10 cellular contexts compared by ENCODE assay signal in the genomic region with DNA sequence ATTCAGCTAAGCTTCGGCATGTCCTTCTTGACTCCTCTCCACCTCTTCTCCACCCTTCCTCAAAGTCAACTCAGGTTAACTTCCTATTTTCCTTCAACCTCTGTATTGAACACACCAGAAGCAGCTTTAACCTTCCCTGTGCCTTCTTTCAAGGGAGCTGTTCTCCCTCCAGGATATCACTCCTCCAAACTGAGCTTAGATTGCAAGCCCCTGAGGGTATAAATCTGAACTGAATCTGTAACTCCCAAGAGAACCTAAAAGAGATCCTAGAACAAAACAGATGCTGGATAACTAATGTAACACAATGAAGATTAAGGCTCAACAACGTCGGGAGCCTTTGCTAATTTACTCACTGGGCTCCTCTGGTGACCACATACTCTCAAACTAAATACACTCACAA. TPM values are rescaled to one million over a fixed set of nuclear protein-coding genes. Genes with fewer than 3 reads are reported as not detected.
DNase-seq lines count a peak whose midpoint lies in the region; ATAC-seq, FAIRE-seq and TF ChIP-seq lines count a peak whose summit lies in the region.
"Had no signal": no experiment of that assay in that cellular context is flagged by ENCODE, and none has a peak within 500 bp of the region (broad histone marks: within the 10 kb centered on the region; RNA-seq: fewer than 3 reads in every experiment).

No MANE protein-coding gene starts in this region.

- peaks cover 11% of the 10 kb centered on the region for H3K27me3 Mint-ChIP-seq in T-helper 1 cell treated with Interleukin-12 subunit alpha and Interleukin-12 subunit beta and Interleukin-4 antibody, amounts not matched to agents 30 μg/mL and 1 μg/mL, for 36 hours (ENCODE audit: low read depth)
- H3K27me3 Mint-ChIP-seq in osteocyte (ENCODE audit: unreplicated experiment) = peaks cover 19% of the 10 kb centered on the region

- WGBS in hepatocyte (ENCODE audit: low lambda C conversion rate, missing lambda C conversion rate) = 31% methylated on average over 3 of the region's 3 CpGs

- H3K27ac ChIP-seq in hepatocyte = no peak overlapping the region

- H3K36me3 Mint-ChIP-seq in T-helper 1 cell treated with Interleukin-12 subunit alpha and Interleukin-12 subunit beta and Interleukin-4 antibody, amounts not matched to agents 30 μg/mL and 1 μg/mL, for 36 hours (ENCODE audit: low read depth) = no peaks in the 10 kb centered on the region
- H3K36me3 Mint-ChIP-seq in osteocyte (ENCODE audit: unreplicated experiment) = no peaks in the 10 kb centered on the region

- TF ChIP-seq CTCF in hepatocyte (IDR thresholded peaks at IDR 0.05; ENCODE audit: poor library complexity) = no peak
- TF ChIP-seq CTCF in osteocyte (IDR thresholded peaks at IDR 0.05) = no peak
- no peak for TF ChIP-seq CTCF in D721Med (IDR thresholded peaks at IDR 0.05; ENCODE audit: insufficient read depth, missing control alignments)

- H3K9ac ChIP-seq in NT2/D1 (ENCODE audit: insufficient read length, low read depth) = no peak overlapping the region

- DNase-seq in T-helper 1 cell = no peak
- no peak for DNase-seq in NT2/D1 (ENCODE audit: low read depth, low spot score)
- DNase-seq in hepatocyte (ENCODE audit: low spot score) = no peak
- DNase-seq in osteocyte (ENCODE audit: extremely low spot score, unreplicated experiment) = no peak
- no peak for DNase-seq in D721Med (ENCODE audit: insufficient read length, low spot score)
- DNase-seq: activated CD8-positive, alpha-beta memory T cell treated with anti-CD3 and anti-CD28 coated beads, Interleukin-2, amount 50 U/mL, for 48 hours; NCI-H1694 had no signal

- no peak overlapping the region for H3K27ac Mint-ChIP-seq in T-helper 1 cell treated with Interleukin-12 subunit alpha and Interleukin-12 subunit beta and Interleukin-4 antibody, amounts not matched to agents 30 μg/mL and 1 μg/mL, for 36 hours
- no peak overlapping the region for H3K27ac Mint-ChIP-seq in osteocyte (ENCODE audit: unreplicated experiment)

- H3K4me1 ChIP-seq in NT2/D1 (ENCODE audit: insufficient read depth, insufficient read length) = no peaks in the 10 kb centered on the region
- no peaks in the 10 kb centered on the region for H3K4me1 ChIP-seq in hepatocyte (ENCODE audit: insufficient read depth)

- H3K36me3 ChIP-seq in NT2/D1 (ENCODE audit: insufficient read depth, insufficient read length, low read length) (no peaks in the 10 kb centered on the region), hepatocyte (replicated peaks; ENCODE audit: insufficient read depth, low read depth) (no peaks in the 10 kb centered on the region)

- H3K4me3 ChIP-seq in NT2/D1 (ENCODE audit: insufficient read length, low read depth) (peak overlapping the region; percentile 65), hepatocyte (peak overlapping the region; percentile 59)

- ATAC-seq in HG02759 (IDR thresholded peaks at IDR 0.05; ENCODE audit: unreplicated experiment) (no peak), GM21737 (IDR thresholded peaks at IDR 0.05; ENCODE audit: unreplicated experiment) (no peak)

- H3K79me2 ChIP-seq in hepatocyte = peaks cover 16% of the 10 kb centered on the region

- H3K9me3 Mint-ChIP-seq in T-helper 1 cell treated with Interleukin-12 subunit alpha and Interleukin-12 subunit beta and Interleukin-4 antibody, amounts not matched to agents 30 μg/mL and 1 μg/mL, for 36 hours = no peaks in the 10 kb centered on the region
- H3K9me3 Mint-ChIP-seq in osteocyte (ENCODE audit: unreplicated experiment) = no peaks in the 10 kb centered on the region

- no peaks in the 10 kb centered on the region for H3K27me3 ChIP-seq in NT2/D1 (ENCODE audit: insufficient read depth, insufficient read length)
- H3K27me3 ChIP-seq in hepatocyte = no peaks in the 10 kb centered on the region

- H3K9me3 ChIP-seq in NT2/D1 (ENCODE audit: insufficient read depth, low read length) (no peaks in the 10 kb centered on the region), hepatocyte (ENCODE audit: low read depth) (no peaks in the 10 kb centered on the region)

- no peaks in the 10 kb centered on the region for H4K20me1 ChIP-seq in hepatocyte (ENCODE audit: insufficient read depth, poor library complexity, severe bottlenecking)

- peak overlapping the region; percentile 85 for H3K4me2 ChIP-seq in hepatocyte

- peak overlapping the region; percentile 82 for H3K4me3 Mint-ChIP-seq in T-helper 1 cell treated with Interleukin-12 subunit alpha and Interleukin-12 subunit beta and Interleukin-4 antibody, amounts not matched to agents 30 μg/mL and 1 μg/mL, for 36 hours
- peak overlapping the region; percentile 73 for H3K4me3 Mint-ChIP-seq in osteocyte (ENCODE audit: unreplicated experiment)

- no peak for FAIRE-seq in D721Med (lab: Jason Lieb, UNC)

- no peaks in the 10 kb centered on the region for H3K9me2 ChIP-seq in hepatocyte (replicated peaks; ENCODE audit: insufficient read depth)

- peaks cover 18% of the 10 kb centered on the region for H3K4me1 Mint-ChIP-seq in T-helper 1 cell treated with Interleukin-12 subunit alpha and Interleukin-12 subunit beta and Interleukin-4 antibody, amounts not matched to agents 30 μg/mL and 1 μg/mL, for 36 hours (ENCODE audit: low read depth)
- H3K4me1 Mint-ChIP-seq in osteocyte (ENCODE audit: unreplicated experiment) = peaks cover 14% of the 10 kb centered on the region

- peak overlapping the region; percentile 86 for H2AFZ ChIP-seq in hepatocyte

RNA-seq across cellular contexts. Expression of gene SLCO4C1, which starts 1.1 kb away (rescaled TPM):
- total RNA-seq in hepatocyte (17.2 and 20.5 TPM in 2 replicates), osteocyte (0.10 and 0.11 TPM in 2 replicates)
- polyA plus RNA-seq in hepatocyte = 3.7 and 6.2 TPM in 2 replicates

Comparison
In these comparisons a context has a peak if more than half of its experiments do, and no peak if none do; other contexts are left out.
1. RNA of gene SLCO4C1, which starts 1.1 kb away (total RNA-seq): 17.2 to 20.5 TPM in hepatocyte; 0.10 to 0.11 TPM in osteocyte; every median in the first group is over 10 times any median in the second.